ENCODE assay signal across 1 cellular context in the genomic region with DNA sequence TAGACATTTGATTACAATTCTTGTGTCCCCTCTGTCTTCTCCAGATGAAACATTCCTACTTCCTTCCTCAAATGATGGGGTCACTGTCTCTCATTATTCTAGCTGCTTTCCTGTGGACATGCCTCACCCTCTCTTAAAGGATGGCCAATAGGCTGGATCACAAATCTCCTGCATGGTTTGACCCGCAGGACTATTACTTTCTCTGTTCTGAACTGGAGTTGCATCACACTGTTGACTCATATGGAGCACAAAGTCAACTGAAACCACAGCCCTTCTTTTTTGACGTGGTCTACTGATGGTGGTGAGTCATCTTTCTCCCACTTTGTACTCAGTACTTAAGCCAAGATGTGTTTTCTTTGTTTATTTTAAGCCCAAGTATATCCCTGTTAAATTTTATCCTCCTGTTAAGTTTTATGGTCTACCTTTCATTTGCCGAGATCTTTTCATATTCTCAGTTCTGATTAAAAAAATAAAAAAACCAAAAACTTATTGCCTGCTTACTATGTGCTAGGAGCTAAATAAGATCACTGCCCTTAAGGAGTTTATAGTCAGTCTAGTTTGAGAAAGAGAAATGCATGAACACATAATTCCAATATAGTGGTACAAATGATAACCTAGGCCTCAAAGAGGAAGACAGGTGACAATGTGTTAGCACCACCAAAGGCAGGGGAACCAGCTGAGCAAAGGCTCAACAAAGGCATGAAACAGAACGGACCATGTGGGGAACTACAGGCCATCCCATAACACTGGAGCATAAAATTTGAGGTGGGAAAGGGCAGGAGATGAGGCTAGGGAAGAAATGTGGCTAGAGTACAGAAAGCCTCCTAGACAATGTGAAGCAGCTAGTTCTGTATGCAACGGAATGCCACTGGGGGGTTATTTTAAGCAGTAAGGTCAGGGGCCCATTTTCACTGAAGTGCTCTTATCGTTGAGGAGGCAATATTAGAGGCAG.
TF ChIP-seq lines count a peak whose summit lies in the region.

No MANE protein-coding gene starts in this region.

TF ChIP-seq in K562, 482 proteins besides CTCF, POLR2A, EP300 and RAD21 (continued from another document and continues in another):
- TF ChIP-seq, protein P1, sequence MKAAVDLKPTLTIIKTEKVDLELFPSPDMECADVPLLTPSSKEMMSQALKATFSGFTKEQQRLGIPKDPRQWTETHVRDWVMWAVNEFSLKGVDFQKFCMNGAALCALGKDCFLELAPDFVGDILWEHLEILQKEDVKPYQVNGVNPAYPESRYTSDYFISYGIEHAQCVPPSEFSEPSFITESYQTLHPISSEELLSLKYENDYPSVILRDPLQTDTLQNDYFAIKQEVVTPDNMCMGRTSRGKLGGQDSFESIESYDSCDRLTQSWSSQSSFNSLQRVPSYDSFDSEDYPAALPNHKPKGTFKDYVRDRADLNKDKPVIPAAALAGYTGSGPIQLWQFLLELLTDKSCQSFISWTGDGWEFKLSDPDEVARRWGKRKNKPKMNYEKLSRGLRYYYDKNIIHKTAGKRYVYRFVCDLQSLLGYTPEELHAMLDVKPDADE (conservative IDR thresholded peaks at IDR 0.05; ENCODE audit: control insufficient read depth, low read depth, low read length): no peak
- TF ChIP-seq ZNF24 (IDR thresholded peaks at IDR 0.05): no peak; the same call in 1 of the 2 replicates
- TF ChIP-seq AFF4 (CRISPR knock-in tag; IDR thresholded peaks at IDR 0.05): no peak
- no peak for TF ChIP-seq NFIX (CRISPR knock-in tag; IDR thresholded peaks at IDR 0.05; ENCODE audit: low read depth)
- TF ChIP-seq ZNF217 (CRISPR knock-in tag; IDR thresholded peaks at IDR 0.05): no peak
- no peak for TF ChIP-seq TCF7L2 (IDR thresholded peaks at IDR 0.05; ENCODE audit: low read depth, low read length)
- TF ChIP-seq JUNB (CRISPR knock-in tag; conservative IDR thresholded peaks at IDR 0.05): peak; percentile 97
- TF ChIP-seq CCNT2 (IDR thresholded peaks at IDR 0.05; ENCODE audit: borderline replicate concordance, extremely low read depth, insufficient read length, low read depth, low read length): no peak
- peak; percentile 71 for TF ChIP-seq MGA (IDR thresholded peaks at IDR 0.05)
- TF ChIP-seq MBD2 (IDR thresholded peaks at IDR 0.05; ENCODE audit: borderline replicate concordance, low read depth): peak; percentile 59; the same call in 1 of the 2 replicates
- no peak for TF ChIP-seq FOXJ2 (tag; IDR thresholded peaks at IDR 0.05)
- no peak for TF ChIP-seq ZNF140 (CRISPR knock-in tag; IDR thresholded peaks at IDR 0.05)
- no peak for TF ChIP-seq NKRF (IDR thresholded peaks at IDR 0.05; ENCODE audit: borderline replicate concordance)
- TF ChIP-seq SNAPC5 (CRISPR knock-in tag; IDR thresholded peaks at IDR 0.05): no peak
- TF ChIP-seq GABPB2 (CRISPR knock-in tag; conservative IDR thresholded peaks at IDR 0.05): no peak
- TF ChIP-seq, protein P2, sequence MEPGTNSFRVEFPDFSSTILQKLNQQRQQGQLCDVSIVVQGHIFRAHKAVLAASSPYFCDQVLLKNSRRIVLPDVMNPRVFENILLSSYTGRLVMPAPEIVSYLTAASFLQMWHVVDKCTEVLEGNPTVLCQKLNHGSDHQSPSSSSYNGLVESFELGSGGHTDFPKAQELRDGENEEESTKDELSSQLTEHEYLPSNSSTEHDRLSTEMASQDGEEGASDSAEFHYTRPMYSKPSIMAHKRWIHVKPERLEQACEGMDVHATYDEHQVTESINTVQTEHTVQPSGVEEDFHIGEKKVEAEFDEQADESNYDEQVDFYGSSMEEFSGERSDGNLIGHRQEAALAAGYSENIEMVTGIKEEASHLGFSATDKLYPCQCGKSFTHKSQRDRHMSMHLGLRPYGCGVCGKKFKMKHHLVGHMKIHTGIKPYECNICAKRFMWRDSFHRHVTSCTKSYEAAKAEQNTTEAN (CRISPR knock-in tag; IDR thresholded peaks at IDR 0.05): no peak
- 0 out of 2 replicates have a peak, but pooled peaks have one; percentile 52 for TF ChIP-seq ARID3A (IDR thresholded peaks at IDR 0.05; ENCODE audit: borderline replicate concordance, low read depth, low read length)
- no peak for TF ChIP-seq ZNF174 (CRISPR knock-in tag; IDR thresholded peaks at IDR 0.05)
- TF ChIP-seq PRMT5 (CRISPR knock-in tag; IDR thresholded peaks at IDR 0.05): no peak
- no peak for TF ChIP-seq HNRNPK (IDR thresholded peaks at IDR 0.05; ENCODE audit: low read depth, low read length, poor library complexity, severe bottlenecking)
- peak; percentile 35; the same call in 1 of the 2 replicates for TF ChIP-seq CBFB (CRISPR knock-in tag; IDR thresholded peaks at IDR 0.05)
- no peak for TF ChIP-seq NR1H2 (CRISPR knock-in tag; IDR thresholded peaks at IDR 0.05)
- no peak for TF ChIP-seq ARHGAP35 (IDR thresholded peaks at IDR 0.05; ENCODE audit: partially characterized antibody)
- TF ChIP-seq ZFP91 (CRISPR knock-in tag; IDR thresholded peaks at IDR 0.05): no peak
